In genomic region chr1:184025242-184025675, GRCh38 we compare ENCODE assay signal across 11 cellular contexts. TPM values are rescaled to one million over a fixed set of nuclear protein-coding genes. Genes with fewer than 3 reads are reported as not detected.
DNase-seq lines count a peak whose midpoint lies in the region; ATAC-seq, FAIRE-seq and TF ChIP-seq lines count a peak whose summit lies in the region.
"Had no signal": no experiment of that assay in that cellular context is flagged by ENCODE, and none has a peak within 500 bp of the region (broad histone marks: within the 10 kb centered on the region; RNA-seq: fewer than 3 reads in every experiment).

No MANE protein-coding gene starts in this region.

- DNase-seq in heart right ventricle (peak in 1 of 2 donors; percentile 33), Right ventricle myocardium inferior (ENCODE audit: missing footprints) (no peak), RPMI7951 (ENCODE audit: low read depth) (peak; percentile 69), globus pallidus (ENCODE audit: low spot score) (peak; percentile 82), aorta (peak in 1 of 2 donors; percentile 46), urothelium cell line (ENCODE audit: low spot score) (no peak), germinal center (ENCODE audit: low spot score) (no peak)
- no peak for DNase-seq in CD4-positive, alpha-beta memory T cell
- DNase-seq: activated naive CD8-positive, alpha-beta T cell treated with anti-CD3 and anti-CD28 coated beads, Interleukin-2, amount 10 ng/mL, durations not matched to agents 7 days and 5 days; BE2C; NCI-H1436 treated with DMSO at 0.1 percent for 48 hours had no signal

- POLR2A ChIA-PET in CD4-positive, alpha-beta memory T cell (lab: Charles Lee; ENCODE audit: partially characterized antibody), result no interaction called here

- no peaks in the 10 kb centered on the region for H3K36me3 Mint-ChIP-seq in CD4-positive, alpha-beta memory T cell
- H3K36me3 Mint-ChIP-seq: activated naive CD8-positive, alpha-beta T cell treated with anti-CD3 and anti-CD28 coated beads, Interleukin-2, amount 10 ng/mL, durations not matched to agents 7 days and 5 days had no signal

- TF ChIP-seq CTCF in heart right ventricle (IDR thresholded peaks at IDR 0.05), result no peak

- H3K4me1 ChIP-seq in heart right ventricle (peaks cover 0 to 77% (median 30%) of the 10 kb centered on the region in 9 donors), aorta (ENCODE audit: control insufficient read depth in 1 of 2, insufficient read depth in 2 of 2, low read length in 2 of 2) (no peaks in the 10 kb centered on the region)
- H3K4me1 ChIP-seq in CD4-positive, alpha-beta memory T cell (ENCODE audit: insufficient read depth, low read length), result no peaks in the 10 kb centered on the region
- H3K4me1 ChIP-seq: BE2C had no signal

- no peaks in the 10 kb centered on the region for H3K4me1 Mint-ChIP-seq in CD4-positive, alpha-beta memory T cell
- H3K4me1 Mint-ChIP-seq: activated naive CD8-positive, alpha-beta T cell treated with anti-CD3 and anti-CD28 coated beads, Interleukin-2, amount 10 ng/mL, durations not matched to agents 7 days and 5 days had no signal

- H3K9me3 Mint-ChIP-seq in CD4-positive, alpha-beta memory T cell, result no peaks in the 10 kb centered on the region
- H3K9me3 Mint-ChIP-seq: activated naive CD8-positive, alpha-beta T cell treated with anti-CD3 and anti-CD28 coated beads, Interleukin-2, amount 10 ng/mL, durations not matched to agents 7 days and 5 days had no signal

- H3K27ac Mint-ChIP-seq in CD4-positive, alpha-beta memory T cell, result no peak overlapping the region
- H3K27ac Mint-ChIP-seq: activated naive CD8-positive, alpha-beta T cell treated with anti-CD3 and anti-CD28 coated beads, Interleukin-2, amount 10 ng/mL, durations not matched to agents 7 days and 5 days had no signal

- peaks cover 3 to 4% of the 10 kb centered on the region in 2 donors for H3K27me3 Mint-ChIP-seq in CD4-positive, alpha-beta memory T cell

- no peak for FAIRE-seq in urothelium cell line (lab: Jason Lieb, UNC)

- H3K27me3 ChIP-seq in heart right ventricle (no peaks in the 10 kb centered on the region), aorta (ENCODE audit: control insufficient read depth in 1 of 2, insufficient read depth in 2 of 2, low read length in 1 of 2) (no peaks in the 10 kb centered on the region)
- H3K27me3 ChIP-seq in CD4-positive, alpha-beta memory T cell (ENCODE audit: insufficient read depth, low read length), result no peaks in the 10 kb centered on the region
- H3K27me3 ChIP-seq: BE2C had no signal

- H3K4me3 Mint-ChIP-seq in CD4-positive, alpha-beta memory T cell, result no peak overlapping the region
- H3K4me3 Mint-ChIP-seq: activated naive CD8-positive, alpha-beta T cell treated with anti-CD3 and anti-CD28 coated beads, Interleukin-2, amount 10 ng/mL, durations not matched to agents 7 days and 5 days had no signal

- no peaks in the 10 kb centered on the region for H3K36me3 ChIP-seq in heart right ventricle
- no peaks in the 10 kb centered on the region for H3K36me3 ChIP-seq in aorta (ENCODE audit: control insufficient read depth in 1 of 2, insufficient read depth in 2 of 2, low read length in 1 of 2)
- no peaks in the 10 kb centered on the region for H3K36me3 ChIP-seq in CD4-positive, alpha-beta memory T cell (ENCODE audit: insufficient read depth, low read length)
- H3K36me3 ChIP-seq: BE2C had no signal

- no peaks in the 10 kb centered on the region for H3K9me3 ChIP-seq in heart right ventricle
- peaks cover 1% of the 10 kb centered on the region for H3K9me3 ChIP-seq in aorta (ENCODE audit: control insufficient read depth, low read length)
- no peaks in the 10 kb centered on the region for H3K9me3 ChIP-seq in CD4-positive, alpha-beta memory T cell (ENCODE audit: control insufficient read depth in 1 of 2, low read length in 2 of 2)
- H3K9me3 ChIP-seq: BE2C had no signal

- CTCF ChIA-PET in CD4-positive, alpha-beta memory T cell (lab: Charles Lee; ENCODE audit: partially characterized antibody), result no interaction called here

- WGBS in heart right ventricle, 2 donors, result 77 to 81% methylated on average over 1 of the region's 1 CpG
- WGBS in aorta, 2 donors, result 9 to 20% methylated on average over 1 of the region's 1 CpG

- ATAC-seq in heart right ventricle (peak in 6 of 8 donors; percentile 38 to 74 (median 44)), Right ventricle myocardium inferior (no peak), aorta (ENCODE audit: low FRiP score) (peak; percentile 77)

- H3K27ac ChIP-seq in heart right ventricle, result peak overlapping the region in 3 of 10 donors; percentile 6 to 71 (median 32)
- no peak overlapping the region for H3K27ac ChIP-seq in aorta (ENCODE audit: low read depth in 1 of 2, low read length in 2 of 2)
- no peak overlapping the region for H3K27ac ChIP-seq in CD4-positive, alpha-beta memory T cell (ENCODE audit: low read depth, low read length)

- intact Hi-C loops in heart right ventricle (cut with DNase I) (no loop called here), Right ventricle myocardium inferior (cut with DNase I) (no loop called here), aorta (cut with DNase I) (no loop called here)
- intact Hi-C loops in CD4-positive, alpha-beta memory T cell (cut with micrococcal nuclease), result loop anchor here (5.0 kb wide), 1 partner anchor 48 kb away; no protein-coding TSS in a partner anchor

- no peak overlapping the region for H3K4me3 ChIP-seq in heart right ventricle
- no peak overlapping the region for H3K4me3 ChIP-seq in aorta (ENCODE audit: low read length in 2 of 2)
- no peak overlapping the region for H3K4me3 ChIP-seq in CD4-positive, alpha-beta memory T cell (ENCODE audit: low read length in 2 of 2)

RNA-seq across cellular contexts. Expression of gene COLGALT2, which starts 12.3 kb away (rescaled TPM):
- 10 to 100 TPM in 1 of 10 donors, 1 to 10 TPM in 9; 1.7 to 10.9 (median 5.1) TPM for total RNA-seq in heart right ventricle
- polyA plus RNA-seq in heart right ventricle, result 1 to 10 TPM; 1.4 to 2.2 TPM
- total RNA-seq in Right ventricle myocardium inferior, result 3.6 TPM
- total RNA-seq in RPMI7951 (2014; rRNA removed; shearing (Covaris generic)), result 0.59 and 0.96 TPM in 2 replicates
- 10 to 100 TPM in 1 of 2 donors, 1 to 10 TPM in 1; 1.6 to 15.1 TPM for total RNA-seq in aorta
- polyA plus RNA-seq in aorta, result under 1 TPM; 0.50 to 1.00 TPM
- total RNA-seq in CD4-positive, alpha-beta memory T cell, result 1 to 10 TPM in 1 of 2 experiments, under 1 TPM in 1; 0.84 to 1.2 TPM
- under 1 TPM; 0.09 to 0.15 TPM for polyA plus RNA-seq in CD4-positive, alpha-beta memory T cell

RNA-seq across cellular contexts. Expression of gene TSEN15, which starts 26.3 kb away (rescaled TPM):
- total RNA-seq in heart right ventricle (10 to 100 TPM; 19.3 to 31.0 (median 25.2) TPM), Right ventricle myocardium inferior (26.4 TPM), aorta (10 to 100 TPM; 23.0 to 26.9 TPM)
- polyA plus RNA-seq in heart right ventricle (10 to 100 TPM; 21.6 to 31.1 TPM), aorta (10 to 100 TPM; 16.0 to 27.8 TPM)
- total RNA-seq in RPMI7951 (2014; rRNA removed; shearing (Covaris generic)), result 45.8 and 54.3 TPM in 2 replicates
- total RNA-seq in CD4-positive, alpha-beta memory T cell, result 10 to 100 TPM; 34.0 to 42.2 TPM
- polyA plus RNA-seq in CD4-positive, alpha-beta memory T cell, result 10 to 100 TPM; 53.3 to 74.7 TPM

Comparison
In these comparisons a context has a peak if more than half of its experiments do, and no peak if none do; other contexts are left out.
1. DNase-seq: peak in RPMI7951 (single experiment) and globus pallidus (single experiment); none in Right ventricle myocardium inferior (single experiment), urothelium cell line (single experiment), germinal center (single experiment) and CD4-positive, alpha-beta memory T cell (0 of 5).